In the genomic region with DNA sequence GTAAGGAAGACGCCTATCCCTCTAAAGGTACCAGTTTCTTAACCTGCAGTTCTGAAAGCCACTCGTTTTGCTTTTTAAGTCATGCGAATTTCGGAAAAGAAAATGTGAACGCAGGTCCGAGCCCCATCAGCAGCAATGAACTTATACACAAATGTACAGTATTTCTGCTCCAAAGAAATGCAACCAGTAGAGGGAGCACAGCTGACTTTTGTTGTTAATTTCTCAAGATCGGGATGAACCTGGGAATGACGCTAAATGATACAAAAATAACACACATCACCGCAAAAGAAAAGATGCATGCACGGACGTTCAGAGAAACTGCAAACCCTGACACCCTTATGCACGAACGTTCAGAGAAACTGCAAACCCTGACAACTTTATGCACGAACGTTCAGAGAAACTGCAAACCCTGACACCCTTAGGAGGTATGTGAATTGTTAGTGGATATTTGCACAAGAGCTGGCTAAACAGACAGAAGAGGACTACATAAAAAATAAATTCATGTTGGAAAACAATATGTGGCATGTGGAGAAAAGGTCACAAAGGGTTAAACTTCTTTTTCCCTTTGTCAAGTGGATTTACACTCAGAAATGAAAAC, we compare ENCODE assay signal across 1 cellular context.
TF ChIP-seq lines count a peak whose summit lies in the region.

No MANE protein-coding gene starts in this region.

TF ChIP-seq in GM23338, 12 proteins besides CTCF, POLR2A, EP300 and RAD21 (continued from another document):
- TF ChIP-seq, protein P1, sequence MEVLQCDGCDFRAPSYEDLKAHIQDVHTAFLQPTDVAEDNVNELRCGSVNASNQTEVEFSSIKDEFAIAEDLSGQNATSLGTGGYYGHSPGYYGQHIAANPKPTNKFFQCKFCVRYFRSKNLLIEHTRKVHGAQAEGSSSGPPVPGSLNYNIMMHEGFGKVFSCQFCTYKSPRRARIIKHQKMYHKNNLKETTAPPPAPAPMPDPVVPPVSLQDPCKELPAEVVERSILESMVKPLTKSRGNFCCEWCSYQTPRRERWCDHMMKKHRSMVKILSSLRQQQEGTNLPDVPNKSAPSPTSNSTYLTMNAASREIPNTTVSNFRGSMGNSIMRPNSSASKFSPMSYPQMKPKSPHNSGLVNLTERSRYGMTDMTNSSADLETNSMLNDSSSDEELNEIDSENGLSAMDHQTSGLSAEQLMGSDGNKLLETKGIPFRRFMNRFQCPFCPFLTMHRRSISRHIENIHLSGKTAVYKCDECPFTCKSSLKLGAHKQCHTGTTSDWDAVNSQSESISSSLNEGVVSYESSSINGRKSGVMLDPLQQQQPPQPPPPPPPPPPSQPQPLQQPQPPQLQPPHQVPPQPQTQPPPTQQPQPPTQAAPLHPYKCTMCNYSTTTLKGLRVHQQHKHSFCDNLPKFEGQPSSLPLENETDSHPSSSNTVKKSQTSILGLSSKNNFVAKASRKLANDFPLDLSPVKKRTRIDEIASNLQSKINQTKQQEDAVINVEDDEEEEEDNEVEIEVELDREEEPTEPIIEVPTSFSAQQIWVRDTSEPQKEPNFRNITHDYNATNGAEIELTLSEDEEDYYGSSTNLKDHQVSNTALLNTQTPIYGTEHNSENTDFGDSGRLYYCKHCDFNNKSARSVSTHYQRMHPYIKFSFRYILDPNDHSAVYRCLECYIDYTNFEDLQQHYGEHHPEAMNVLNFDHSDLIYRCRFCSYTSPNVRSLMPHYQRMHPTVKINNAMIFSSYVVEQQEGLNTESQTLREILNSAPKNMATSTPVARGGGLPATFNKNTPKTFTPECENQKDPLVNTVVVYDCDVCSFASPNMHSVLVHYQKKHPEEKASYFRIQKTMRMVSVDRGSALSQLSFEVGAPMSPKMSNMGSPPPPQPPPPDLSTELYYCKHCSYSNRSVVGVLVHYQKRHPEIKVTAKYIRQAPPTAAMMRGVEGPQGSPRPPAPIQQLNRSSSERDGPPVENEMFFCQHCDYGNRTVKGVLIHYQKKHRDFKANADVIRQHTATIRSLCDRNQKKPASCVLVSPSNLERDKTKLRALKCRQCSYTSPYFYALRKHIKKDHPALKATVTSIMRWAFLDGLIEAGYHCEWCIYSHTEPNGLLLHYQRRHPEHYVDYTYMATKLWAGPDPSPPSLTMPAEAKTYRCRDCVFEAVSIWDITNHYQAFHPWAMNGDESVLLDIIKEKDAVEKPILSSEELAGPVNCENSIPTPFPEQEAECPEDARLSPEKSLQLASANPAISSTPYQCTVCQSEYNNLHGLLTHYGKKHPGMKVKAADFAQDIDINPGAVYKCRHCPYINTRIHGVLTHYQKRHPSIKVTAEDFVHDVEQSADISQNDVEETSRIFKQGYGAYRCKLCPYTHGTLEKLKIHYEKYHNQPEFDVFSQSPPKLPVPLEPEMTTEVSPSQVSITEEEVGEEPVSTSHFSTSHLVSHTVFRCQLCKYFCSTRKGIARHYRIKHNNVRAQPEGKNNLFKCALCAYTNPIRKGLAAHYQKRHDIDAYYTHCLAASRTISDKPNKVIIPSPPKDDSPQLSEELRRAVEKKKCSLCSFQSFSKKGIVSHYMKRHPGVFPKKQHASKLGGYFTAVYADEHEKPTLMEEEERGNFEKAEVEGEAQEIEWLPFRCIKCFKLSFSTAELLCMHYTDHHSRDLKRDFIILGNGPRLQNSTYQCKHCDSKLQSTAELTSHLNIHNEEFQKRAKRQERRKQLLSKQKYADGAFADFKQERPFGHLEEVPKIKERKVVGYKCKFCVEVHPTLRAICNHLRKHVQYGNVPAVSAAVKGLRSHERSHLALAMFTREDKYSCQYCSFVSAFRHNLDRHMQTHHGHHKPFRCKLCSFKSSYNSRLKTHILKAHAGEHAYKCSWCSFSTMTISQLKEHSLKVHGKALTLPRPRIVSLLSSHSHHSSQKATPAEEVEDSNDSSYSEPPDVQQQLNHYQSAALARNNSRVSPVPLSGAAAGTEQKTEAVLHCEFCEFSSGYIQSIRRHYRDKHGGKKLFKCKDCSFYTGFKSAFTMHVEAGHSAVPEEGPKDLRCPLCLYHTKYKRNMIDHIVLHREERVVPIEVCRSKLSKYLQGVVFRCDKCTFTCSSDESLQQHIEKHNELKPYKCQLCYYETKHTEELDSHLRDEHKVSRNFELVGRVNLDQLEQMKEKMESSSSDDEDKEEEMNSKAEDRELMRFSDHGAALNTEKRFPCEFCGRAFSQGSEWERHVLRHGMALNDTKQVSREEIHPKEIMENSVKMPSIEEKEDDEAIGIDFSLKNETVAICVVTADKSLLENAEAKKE (CRISPR knock-in tag; IDR thresholded peaks at IDR 0.05): no peak
- TF ChIP-seq, protein P2, sequence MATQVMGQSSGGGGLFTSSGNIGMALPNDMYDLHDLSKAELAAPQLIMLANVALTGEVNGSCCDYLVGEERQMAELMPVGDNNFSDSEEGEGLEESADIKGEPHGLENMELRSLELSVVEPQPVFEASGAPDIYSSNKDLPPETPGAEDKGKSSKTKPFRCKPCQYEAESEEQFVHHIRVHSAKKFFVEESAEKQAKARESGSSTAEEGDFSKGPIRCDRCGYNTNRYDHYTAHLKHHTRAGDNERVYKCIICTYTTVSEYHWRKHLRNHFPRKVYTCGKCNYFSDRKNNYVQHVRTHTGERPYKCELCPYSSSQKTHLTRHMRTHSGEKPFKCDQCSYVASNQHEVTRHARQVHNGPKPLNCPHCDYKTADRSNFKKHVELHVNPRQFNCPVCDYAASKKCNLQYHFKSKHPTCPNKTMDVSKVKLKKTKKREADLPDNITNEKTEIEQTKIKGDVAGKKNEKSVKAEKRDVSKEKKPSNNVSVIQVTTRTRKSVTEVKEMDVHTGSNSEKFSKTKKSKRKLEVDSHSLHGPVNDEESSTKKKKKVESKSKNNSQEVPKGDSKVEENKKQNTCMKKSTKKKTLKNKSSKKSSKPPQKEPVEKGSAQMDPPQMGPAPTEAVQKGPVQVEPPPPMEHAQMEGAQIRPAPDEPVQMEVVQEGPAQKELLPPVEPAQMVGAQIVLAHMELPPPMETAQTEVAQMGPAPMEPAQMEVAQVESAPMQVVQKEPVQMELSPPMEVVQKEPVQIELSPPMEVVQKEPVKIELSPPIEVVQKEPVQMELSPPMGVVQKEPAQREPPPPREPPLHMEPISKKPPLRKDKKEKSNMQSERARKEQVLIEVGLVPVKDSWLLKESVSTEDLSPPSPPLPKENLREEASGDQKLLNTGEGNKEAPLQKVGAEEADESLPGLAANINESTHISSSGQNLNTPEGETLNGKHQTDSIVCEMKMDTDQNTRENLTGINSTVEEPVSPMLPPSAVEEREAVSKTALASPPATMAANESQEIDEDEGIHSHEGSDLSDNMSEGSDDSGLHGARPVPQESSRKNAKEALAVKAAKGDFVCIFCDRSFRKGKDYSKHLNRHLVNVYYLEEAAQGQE (IDR thresholded peaks at IDR 0.05; ENCODE audit: unreplicated experiment): no peak
- TF ChIP-seq ZNF331 (CRISPR knock-in tag; IDR thresholded peaks at IDR 0.05; ENCODE audit: low read depth): no peak
- no peak for TF ChIP-seq NANOG (IDR thresholded peaks at IDR 0.05; ENCODE audit: borderline replicate concordance)
- no peak for TF ChIP-seq JUNB (IDR thresholded peaks at IDR 0.05; ENCODE audit: unreplicated experiment)
- TF ChIP-seq ZNF114 (CRISPR knock-in tag; IDR thresholded peaks at IDR 0.05): no peak
- no peak for TF ChIP-seq POLR2AphosphoS5 (IDR thresholded peaks at IDR 0.05; ENCODE audit: low read depth)
